In genomic region chr20:21096321-21097043, GRCh38 we compare ENCODE assay signal across 8 cellular contexts. TPM values are rescaled to one million over a fixed set of nuclear protein-coding genes. Genes with fewer than 3 reads are reported as not detected.
A peak's percentile ranks its signal among the peaks of the same experiment; 100 is the strongest.
DNase-seq lines count a peak whose midpoint lies in the region; ATAC-seq and TF ChIP-seq lines count a peak whose summit lies in the region.

No MANE protein-coding gene starts in this region.

- peaks cover 53 to 77% (median 76%) of the 10 kb centered on the region in 3 donors for H3K27me3 Mint-ChIP-seq in CD14-positive monocyte (ENCODE audit: low read depth in 3 of 3)

- H3K27ac ChIP-seq in HEK293 (ENCODE audit: extremely low read depth, low read depth, low read length), result no peak overlapping the region

- ATAC-seq in HG03439 (IDR thresholded peaks at IDR 0.05; ENCODE audit: unreplicated experiment) (no peak), HG03457 (IDR thresholded peaks at IDR 0.05; ENCODE audit: unreplicated experiment) (no peak)

- H3K27ac Mint-ChIP-seq in CD14-positive monocyte, result peak overlapping the region in 3 of 7 donors; percentile 22 to 78 (median 47)

- H3K36me3 Mint-ChIP-seq in CD14-positive monocyte, result peaks cover 0 to 11% of the 10 kb centered on the region in 2 donors

- no peaks in the 10 kb centered on the region for H3K36me3 ChIP-seq in HEK293 (ENCODE audit: control insufficient read depth in 2 of 2, insufficient read depth in 1 of 2, low read length in 2 of 2)

- no peaks in the 10 kb centered on the region for H3K4me1 ChIP-seq in HEK293 (ENCODE audit: control insufficient read depth, insufficient read depth, low read length)

- peak overlapping the region in 1 of 2 donors; percentile 71 for H3K4me3 Mint-ChIP-seq in CD14-positive monocyte

- no peaks in the 10 kb centered on the region for H3K9me3 ChIP-seq in HEK293 (ENCODE audit: control insufficient read depth, insufficient read depth, low read depth, low read length)

- intact Hi-C loops in CD14-positive monocyte (cut with micrococcal nuclease), result no loop called here

- H3K4me1 Mint-ChIP-seq in CD14-positive monocyte, result peaks cover 31% of the 10 kb centered on the region

- in situ Hi-C loops in ACHN (cut with HindIII; ENCODE audit: low pct_ligation_motif_present, low pct_unique_long_range_greater_than_20kb, low sequenced_read_pairs), result no loop called here

- peaks cover 0 to 12% (median 7%) of the 10 kb centered on the region in 7 donors for H3K9me3 Mint-ChIP-seq in CD14-positive monocyte

- no peak for TF ChIP-seq CTCF in CD14-positive monocyte (IDR thresholded peaks at IDR 0.05)
- TF ChIP-seq CTCF in HEK293 (tag by site-specific recombination; IDR thresholded peaks at IDR 0.05), result no peak
- TF ChIP-seq CTCF in fibroblast of villous mesenchyme (IDR thresholded peaks at IDR 0.05; ENCODE audit: insufficient read depth, low read depth, low read length), result no peak

- DNase-seq in CD14-positive monocyte (ENCODE audit: low spot score) (peak; percentile 71), NOMO-1 treated with DMSO at 0.1 percent for 48 hours (lab: John Stamatoyannopoulos, UW; ENCODE audit: unreplicated experiment) (peak; percentile 64), fibroblast of villous mesenchyme (ENCODE audit: low read depth) (peak; percentile 35), ACHN (no peak), GM19240 (ENCODE audit: insufficient read length, low spot score) (no peak)

- H3K4me3 ChIP-seq in HEK293 (ENCODE audit: low read depth, low read length) (no peak overlapping the region), fibroblast of villous mesenchyme (ENCODE audit: low read depth, low read length) (no peak overlapping the region)

- POLR2A ChIA-PET in HEK293 (lab: Yijun Ruan, JAX), result interaction anchor here (0.7 kb wide), 1 partner anchor 29 kb away, joined by 3 read pairs; the partner anchor contains the start of gene KIZ

- CTCF ChIA-PET in HEK293 (lab: Yijun Ruan, JAX), result no interaction called here

TF ChIP-seq in HEK293, 187 proteins besides CTCF, POLR2A, EP300 and RAD21 (continues in another document):
- no peak for TF ChIP-seq ZNF2 (tag by site-specific recombination; IDR thresholded peaks at IDR 0.05)
- 0 out of 2 replicates have a peak, but pooled peaks have one; percentile 23 for TF ChIP-seq SP2 (tag by site-specific recombination; IDR thresholded peaks at IDR 0.05)
- TF ChIP-seq ZBTB17 (tag by site-specific recombination; IDR thresholded peaks at IDR 0.05), result peak; percentile 77
- peak; percentile 82 for TF ChIP-seq ZNF76 (tag by site-specific recombination; IDR thresholded peaks at IDR 0.05; ENCODE audit: borderline replicate concordance, low read depth)
- TF ChIP-seq, protein P1, sequence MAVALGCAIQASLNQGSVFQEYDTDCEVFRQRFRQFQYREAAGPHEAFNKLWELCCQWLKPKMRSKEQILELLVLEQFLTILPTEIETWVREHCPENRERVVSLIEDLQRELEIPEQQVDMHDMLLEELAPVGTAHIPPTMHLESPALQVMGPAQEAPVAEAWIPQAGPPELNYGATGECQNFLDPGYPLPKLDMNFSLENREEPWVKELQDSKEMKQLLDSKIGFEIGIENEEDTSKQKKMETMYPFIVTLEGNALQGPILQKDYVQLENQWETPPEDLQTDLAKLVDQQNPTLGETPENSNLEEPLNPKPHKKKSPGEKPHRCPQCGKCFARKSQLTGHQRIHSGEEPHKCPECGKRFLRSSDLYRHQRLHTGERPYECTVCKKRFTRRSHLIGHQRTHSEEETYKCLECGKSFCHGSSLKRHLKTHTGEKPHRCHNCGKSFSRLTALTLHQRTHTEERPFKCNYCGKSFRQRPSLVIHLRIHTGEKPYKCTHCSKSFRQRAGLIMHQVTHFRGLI (tag by site-specific recombination; IDR thresholded peaks at IDR 0.05), result no peak
- TF ChIP-seq ZNF488 (tag by site-specific recombination; IDR thresholded peaks at IDR 0.05), result no peak
- TF ChIP-seq ZNF266 (tag by site-specific recombination; IDR thresholded peaks at IDR 0.05; ENCODE audit: low read depth), result no peak
- TF ChIP-seq HOXC10 (CRISPR knock-in tag; IDR thresholded peaks at IDR 0.05), result no peak
- no peak for TF ChIP-seq BCL11A (tag by site-specific recombination; IDR thresholded peaks at IDR 0.05; ENCODE audit: low read depth)
- TF ChIP-seq ZNF324 (tag by site-specific recombination; IDR thresholded peaks at IDR 0.05), result no peak
- peak; percentile 10; the same call in 1 of the 2 replicates for TF ChIP-seq WT1 (tag by site-specific recombination; IDR thresholded peaks at IDR 0.05)
- no peak for TF ChIP-seq ZNF248 (tag by site-specific recombination; IDR thresholded peaks at IDR 0.05)
- no peak for TF ChIP-seq ZBTB21 (tag by site-specific recombination; IDR thresholded peaks at IDR 0.05)
- TF ChIP-seq ZNF791 (tag by site-specific recombination; IDR thresholded peaks at IDR 0.05), result no peak
- peak; percentile 73 for TF ChIP-seq SCRT2 (tag by site-specific recombination; IDR thresholded peaks at IDR 0.05)
- TF ChIP-seq KLF16 (tag by site-specific recombination; IDR thresholded peaks at IDR 0.05), result no peak
- TF ChIP-seq ZBTB7A (tag by site-specific recombination; IDR thresholded peaks at IDR 0.05; ENCODE audit: low read depth), result no peak
- TF ChIP-seq ZNF510 (tag by site-specific recombination; IDR thresholded peaks at IDR 0.05; ENCODE audit: insufficient replicate concordance), result no peak
- no peak for TF ChIP-seq HOXD13 (CRISPR knock-in tag; IDR thresholded peaks at IDR 0.05; ENCODE audit: borderline replicate concordance)
- TF ChIP-seq GLIS2 (tag by site-specific recombination; IDR thresholded peaks at IDR 0.05), result no peak
- TF ChIP-seq SP7 (tag by site-specific recombination; IDR thresholded peaks at IDR 0.05), result 0 out of 2 replicates have a peak, but pooled peaks have one; percentile 11
- TF ChIP-seq ZNF600 (tag by site-specific recombination; IDR thresholded peaks at IDR 0.05), result peak; percentile 45; the same call in 1 of the 2 replicates
- peak; percentile 55 for TF ChIP-seq ZNF341 (tag by site-specific recombination; IDR thresholded peaks at IDR 0.05; ENCODE audit: low read depth)
- peak; percentile 93 for TF ChIP-seq ZNF335 (tag by site-specific recombination; conservative IDR thresholded peaks at IDR 0.05)
- TF ChIP-seq, protein P2, sequence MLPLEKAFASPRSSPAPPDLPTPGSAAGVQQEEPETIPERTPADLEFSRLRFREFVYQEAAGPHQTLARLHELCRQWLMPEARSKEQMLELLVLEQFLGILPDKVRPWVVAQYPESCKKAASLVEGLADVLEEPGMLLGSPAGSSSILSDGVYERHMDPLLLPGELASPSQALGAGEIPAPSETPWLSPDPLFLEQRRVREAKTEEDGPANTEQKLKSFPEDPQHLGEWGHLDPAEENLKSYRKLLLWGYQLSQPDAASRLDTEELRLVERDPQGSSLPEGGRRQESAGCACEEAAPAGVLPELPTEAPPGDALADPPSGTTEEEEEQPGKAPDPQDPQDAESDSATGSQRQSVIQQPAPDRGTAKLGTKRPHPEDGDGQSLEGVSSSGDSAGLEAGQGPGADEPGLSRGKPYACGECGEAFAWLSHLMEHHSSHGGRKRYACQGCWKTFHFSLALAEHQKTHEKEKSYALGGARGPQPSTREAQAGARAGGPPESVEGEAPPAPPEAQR (tag by site-specific recombination; IDR thresholded peaks at IDR 0.05), result no peak
- no peak for TF ChIP-seq ZNF350 (tag by site-specific recombination; IDR thresholded peaks at IDR 0.05)
- 0 out of 2 replicates have a peak, but pooled peaks have one; percentile 51 for TF ChIP-seq TRIM28 (IDR thresholded peaks at IDR 0.05; ENCODE audit: borderline replicate concordance, low read length)
- 0 out of 2 replicates have a peak, but pooled peaks have one; percentile 21 for TF ChIP-seq SP3 (tag by site-specific recombination; IDR thresholded peaks at IDR 0.05)
- 0 out of 2 replicates have a peak, but pooled peaks have one; percentile 33 for TF ChIP-seq ZNF692 (tag by site-specific recombination; IDR thresholded peaks at IDR 0.05)
- TF ChIP-seq ZNF311 (tag by site-specific recombination; IDR thresholded peaks at IDR 0.05; ENCODE audit: borderline replicate concordance), result no peak
- TF ChIP-seq ZNF629 (tag by site-specific recombination; IDR thresholded peaks at IDR 0.05), result peak; percentile 78
- TF ChIP-seq, protein P3, sequence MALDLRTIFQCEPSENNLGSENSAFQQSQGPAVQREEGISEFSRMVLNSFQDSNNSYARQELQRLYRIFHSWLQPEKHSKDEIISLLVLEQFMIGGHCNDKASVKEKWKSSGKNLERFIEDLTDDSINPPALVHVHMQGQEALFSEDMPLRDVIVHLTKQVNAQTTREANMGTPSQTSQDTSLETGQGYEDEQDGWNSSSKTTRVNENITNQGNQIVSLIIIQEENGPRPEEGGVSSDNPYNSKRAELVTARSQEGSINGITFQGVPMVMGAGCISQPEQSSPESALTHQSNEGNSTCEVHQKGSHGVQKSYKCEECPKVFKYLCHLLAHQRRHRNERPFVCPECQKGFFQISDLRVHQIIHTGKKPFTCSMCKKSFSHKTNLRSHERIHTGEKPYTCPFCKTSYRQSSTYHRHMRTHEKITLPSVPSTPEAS (tag by site-specific recombination; IDR thresholded peaks at IDR 0.05), result no peak
- no peak for TF ChIP-seq ZNF514 (tag by site-specific recombination; IDR thresholded peaks at IDR 0.05)

RNA-seq across cellular contexts. Expression of gene LINC00237, which starts 9.7 kb away (rescaled TPM):
- polyA plus RNA-seq in CD14-positive monocyte, result under 1 TPM; 0.31 to 0.39 TPM
- total RNA-seq in fibroblast of villous mesenchyme, result not detected in 2 replicates

RNA-seq across cellular contexts. Expression of gene KIZ, which starts 29.4 kb away (rescaled TPM):
- polyA plus RNA-seq in CD14-positive monocyte, result 10 to 100 TPM in 1 of 2 donors, 1 to 10 TPM in 1; 7.2 to 10.2 TPM
- total RNA-seq in fibroblast of villous mesenchyme, result 15.5 TPM in 2 replicates

Comparison
In these comparisons a context has a peak if more than half of its experiments do, and no peak if none do; other contexts are left out.
1. DNase-seq: peak in CD14-positive monocyte (single experiment), NOMO-1 treated with DMSO at 0.1 percent for 48 hours (single experiment) and fibroblast of villous mesenchyme (single experiment); none in ACHN (single experiment) and GM19240 (single experiment).